In the genomic region with DNA sequence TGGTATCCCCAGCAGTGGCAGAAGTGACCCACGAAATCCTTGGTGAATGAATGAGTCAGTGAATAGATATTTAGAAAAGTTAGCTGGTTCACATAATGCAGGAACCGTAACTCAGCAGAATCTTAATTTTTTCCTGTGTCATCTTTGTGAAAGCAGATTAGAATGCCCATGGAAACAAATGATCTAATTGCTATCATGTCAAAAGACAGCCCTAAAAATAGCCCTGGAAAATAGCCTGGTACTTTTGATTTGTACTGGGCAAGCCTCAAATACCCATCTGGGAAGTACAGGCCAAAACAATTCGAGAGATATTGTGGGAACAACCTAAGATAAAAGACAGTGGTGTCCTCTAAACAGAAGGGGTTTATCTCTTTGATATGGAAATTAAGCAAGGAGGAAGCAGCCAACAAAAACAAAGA, we compare ENCODE assay signal across 13 cellular contexts. TPM values are rescaled to one million over a fixed set of nuclear protein-coding genes. Genes with fewer than 3 reads are reported as not detected.
A peak's percentile ranks its signal among the peaks of the same experiment; 100 is the strongest.
DNase-seq lines count a peak whose midpoint lies in the region; ATAC-seq, FAIRE-seq and TF ChIP-seq lines count a peak whose summit lies in the region.
"Had no signal": no experiment of that assay in that cellular context is flagged by ENCODE, and none has a peak within 500 bp of the region (broad histone marks: within the 10 kb centered on the region; RNA-seq: fewer than 3 reads in every experiment).

No MANE protein-coding gene starts in this region.

- no peaks in the 10 kb centered on the region for H3K36me3 ChIP-seq in astrocyte (ENCODE audit: insufficient read depth, low read length)
- H3K36me3 ChIP-seq in BE2C: no peaks in the 10 kb centered on the region
- H3K36me3 ChIP-seq: spleen had no signal

- ATAC-seq in left ventricle myocardium superior (peak; percentile 86), HG02840 (IDR thresholded peaks at IDR 0.05; ENCODE audit: low FRiP score, unreplicated experiment) (no peak)

- intact Hi-C loops in left ventricle myocardium superior (cut with micrococcal nuclease): no loop called here

- no peaks in the 10 kb centered on the region for H3K9me3 Mint-ChIP-seq in astrocyte (ENCODE audit: unreplicated experiment)

- peak overlapping the region; percentile 27 for H3K27ac ChIP-seq in astrocyte (ENCODE audit: low read depth, low read length)
- H3K27ac ChIP-seq: spleen had no signal

- H2AFZ ChIP-seq in astrocyte (ENCODE audit: low read depth, low read length): no peak overlapping the region

- no peaks in the 10 kb centered on the region for H3K79me2 ChIP-seq in astrocyte (ENCODE audit: insufficient read depth, low read length)

- H3K36me3 Mint-ChIP-seq in astrocyte (ENCODE audit: low read depth, unreplicated experiment): no peaks in the 10 kb centered on the region

- H3K27ac Mint-ChIP-seq in astrocyte (ENCODE audit: unreplicated experiment): peak overlapping the region; percentile 29

- no peak overlapping the region for H3K4me3 Mint-ChIP-seq in astrocyte (ENCODE audit: unreplicated experiment)

- no peaks in the 10 kb centered on the region for H3K27me3 ChIP-seq in astrocyte (ENCODE audit: insufficient read depth, low read length)
- H3K27me3 ChIP-seq in BE2C: no peaks in the 10 kb centered on the region

- FAIRE-seq in H54 (lab: Jason Lieb, UNC) (peak; percentile 62), astrocyte (lab: Jason Lieb, UNC) (peak; percentile 78)

- H3K4me3 ChIP-seq in astrocyte (ENCODE audit: insufficient read depth, low read depth, low read length) (no peak overlapping the region), BE2C (ENCODE audit: low read depth, low read length) (no peak overlapping the region)
- H3K4me3 ChIP-seq: spleen had no signal

- H3K27me3 Mint-ChIP-seq in astrocyte (ENCODE audit: low read depth, unreplicated experiment): peaks cover 4% of the 10 kb centered on the region

- TF ChIP-seq CTCF in astrocyte (IDR thresholded peaks at IDR 0.05; ENCODE audit: insufficient read depth, low read depth, low read length): no peak
- TF ChIP-seq CTCF in BE2C (IDR thresholded peaks at IDR 0.05; ENCODE audit: low read depth, low read length): no peak

- H3K4me1 ChIP-seq in astrocyte (ENCODE audit: insufficient read depth, low read length) (peaks cover 21% of the 10 kb centered on the region), BE2C (no peaks in the 10 kb centered on the region)
- H3K4me1 ChIP-seq: spleen had no signal

- H3K4me2 ChIP-seq in astrocyte (ENCODE audit: low read length): peak overlapping the region; percentile 18

- H4K20me1 ChIP-seq in astrocyte (ENCODE audit: insufficient read depth, low read length): no peaks in the 10 kb centered on the region

- no peak for TF ChIP-seq POLR2A in H54 (IDR thresholded peaks at IDR 0.05; ENCODE audit: low read depth, low read length)

- no peaks in the 10 kb centered on the region for H3K9me3 ChIP-seq in astrocyte (ENCODE audit: insufficient read depth, low read depth, low read length)
- no peaks in the 10 kb centered on the region for H3K9me3 ChIP-seq in BE2C
- H3K9me3 ChIP-seq: spleen had no signal

- peaks cover 5% of the 10 kb centered on the region for H3K4me1 Mint-ChIP-seq in astrocyte (ENCODE audit: low read depth, unreplicated experiment)

- no peak overlapping the region for H3K9ac ChIP-seq in astrocyte (ENCODE audit: low read length)

- DNase-seq in H54 (ENCODE audit: insufficient read length, low spot score) (peak; percentile 23), astrocyte (ENCODE audit: low read depth) (peak; percentile 68), left ventricle myocardium superior (no peak), renal cortical epithelial cell (ENCODE audit: low read depth) (peak; percentile 52), BE2C (no peak)
- no peak for DNase-seq in stimulated activated naive CD4-positive, alpha-beta T cell treated with Interleukin-2 at 50 U/mL for 16 hours (lab: John Stamatoyannopoulos, UW)
- DNase-seq in activated CD8-positive, alpha-beta memory T cell treated with anti-CD3 and anti-CD28 coated beads, Interleukin-2, amount 50 U/mL, for 4 hours: no peak
- DNase-seq: activated CD4-positive, CD25-positive, alpha-beta regulatory T cell; activated T-cell treated with anti-CD3 and anti-CD28 coated beads, Interleukin-2, amount 50 U/mL, for 48 hours; spleen had no signal

RNA-seq across cellular contexts. Expression of a gene that starts 21.1 kb away (rescaled TPM):
- 0.14 and 0.26 TPM in 2 replicates for total RNA-seq in astrocyte
- 15.2 TPM for total RNA-seq in left ventricle myocardium superior
- 0.05 TPM in 1 of 2 replicates, not detected in the other for total RNA-seq in renal cortical epithelial cell
- polyA plus RNA-seq in BE2C (2012; ENCODE audit: insufficient read depth, insufficient read length, low read depth): not detected
- total RNA-seq: fibroblast of villous mesenchyme, mesenteric fat pad, spleen had no signal
- polyA plus RNA-seq: spleen had no signal

RNA-seq across cellular contexts. Expression of a gene that starts 56.5 kb away (rescaled TPM):
- not detected in 2 replicates for total RNA-seq in astrocyte
- not detected for total RNA-seq in left ventricle myocardium superior
- total RNA-seq in renal cortical epithelial cell: not detected in 2 replicates
- not detected for polyA plus RNA-seq in BE2C (2012; ENCODE audit: insufficient read depth, insufficient read length, low read depth)
- total RNA-seq: fibroblast of villous mesenchyme, mesenteric fat pad, spleen had no signal

Comparison
In these comparisons a context has a peak if more than half of its experiments do, and no peak if none do; other contexts are left out.
1. DNase-seq: peak in H54 (single experiment), astrocyte (single experiment) and renal cortical epithelial cell (single experiment); none in left ventricle myocardium superior (single experiment), BE2C (single experiment), stimulated activated naive CD4-positive, alpha-beta T cell treated with Interleukin-2 at 50 U/mL for 16 hours (single experiment) and activated CD8-positive, alpha-beta memory T cell treated with anti-CD3 and anti-CD28 coated beads, Interleukin-2, amount 50 U/mL, for 4 hours (single experiment).
2. RNA of a gene that starts 21.1 kb away (total RNA-seq): 15.2 TPM in left ventricle myocardium superior (single experiment); 0.14 to 0.26 TPM in astrocyte and 0.05 TPM in renal cortical epithelial cell; every median in the first group is over 10 times any median in the second.